In genomic region chr14:93108105-93108504, GRCh38 we compare ENCODE assay signal across 30 cellular contexts. TPM values are rescaled to one million over a fixed set of nuclear protein-coding genes. Genes with fewer than 3 reads are reported as not detected.
A peak's percentile ranks its signal among the peaks of the same experiment; 100 is the strongest.
DNase-seq lines count a peak whose midpoint lies in the region; ATAC-seq, FAIRE-seq and TF ChIP-seq lines count a peak whose summit lies in the region.
"Had no signal": no experiment of that assay in that cellular context is flagged by ENCODE, and none has a peak within 500 bp of the region (broad histone marks: within the 10 kb centered on the region; RNA-seq: fewer than 3 reads in every experiment).

No MANE protein-coding gene starts in this region.

- DNase-seq in Ammon's horn (ENCODE audit: low spot score): peak; percentile 27
- DNase-seq in GM12891 (ENCODE audit: insufficient read length, low spot score): no peak
- no peak for DNase-seq in RWPE1 (ENCODE audit: low spot score)
- no peak for DNase-seq in mesendoderm
- DNase-seq in NCI-H1092 (lab: John Stamatoyannopoulos, UW): no peak
- no peak for DNase-seq in RCC 7860 (ENCODE audit: low spot score)
- DNase-seq: activated CD8-positive, alpha-beta T cell treated with anti-CD3 and anti-CD28 coated beads, Interleukin-2, amount 10 ng/mL, durations not matched to agents 7 days and 5 days; activated naive CD4-positive, alpha-beta T cell treated with anti-CD3 and anti-CD28 coated beads, Interleukin-2, amount 50 U/mL, for 16 hours; AML-193; amygdala; brain microvascular endothelial cell; cerebellar nuclear complex; DMS153; IMR-90; mesenchymal stem cell; NCI-H1092 treated with DMSO at 0.1 percent for 48 hours; NCI-H187; NCI-H2171 treated with DMSO at 0.1 percent for 48 hours; NCI-H524; SHP77 treated with DMSO at 0.1 percent for 48 hours; stimulated activated CD4-positive, alpha-beta T cell treated with anti-CD3 and anti-CD28 coated beads, Interleukin-1b, Interleukin-23, amount 100 ng/mL, for 48 hours; testis; uterus had no signal

- no peak overlapping the region for H3K9ac ChIP-seq in mucosa of rectum (ENCODE audit: low read depth in 1 of 2, low read length in 2 of 2)
- no peak overlapping the region for H3K9ac ChIP-seq in mesendoderm (ENCODE audit: low read length)
- H3K9ac ChIP-seq: neural progenitor cell, parathyroid adenoma had no signal

- no peak overlapping the region for H3K56ac ChIP-seq in mesendoderm (ENCODE audit: low read length)

- FAIRE-seq in GM12891 (lab: Jason Lieb, UNC): no peak
- no peak for FAIRE-seq in RCC 7860 (lab: Jason Lieb, UNC)
- FAIRE-seq: frontal cortex, GM12892 had no signal

- no peaks in the 10 kb centered on the region for H3K9me3 ChIP-seq in mucosa of rectum (ENCODE audit: control insufficient read depth in 2 of 2, low read length in 2 of 2)
- H3K9me3 ChIP-seq: testis, uterus had no signal

- peaks cover 0 to 3% of the 10 kb centered on the region in 2 donors for H3K36me3 ChIP-seq in mucosa of rectum (ENCODE audit: control insufficient read depth in 2 of 2, insufficient read depth in 2 of 2, low read length in 2 of 2)
- H3K36me3 ChIP-seq in mesendoderm (ENCODE audit: control insufficient read depth, insufficient read depth, low read length): no peaks in the 10 kb centered on the region
- H3K36me3 ChIP-seq: brain microvascular endothelial cell, neural progenitor cell, uterus had no signal

- no peak for TF ChIP-seq POLR2A in GM12891 (IDR thresholded peaks at IDR 0.05; ENCODE audit: low read depth, low read length)

- ATAC-seq in HG03108 (IDR thresholded peaks at IDR 0.05; ENCODE audit: unreplicated experiment): no peak
- ATAC-seq: activated CD8-positive, alpha-beta T cell treated with anti-CD3 and anti-CD28 coated beads, Interleukin-2, amount 10 ng/mL, durations not matched to agents 7 days and 5 days; activated T-helper 17 cell treated with anti-CD3 and anti-CD28 coated beads, Interleukin-2, amount 50 U/mL, for 72 hours had no signal

- H3K27ac ChIP-seq in RWPE1 (peak overlapping the region; percentile 76), mucosa of rectum (ENCODE audit: low read depth in 2 of 2, low read length in 2 of 2) (peak overlapping the region; percentile 52 to 55), mesendoderm (ENCODE audit: low read depth, low read length) (no peak overlapping the region)
- H3K27ac ChIP-seq: brain microvascular endothelial cell, neural progenitor cell, parathyroid adenoma, testis, uterus had no signal

- no peak overlapping the region for H2BK120ac ChIP-seq in mesendoderm (ENCODE audit: low read depth, low read length)

- no peak overlapping the region for H2AK5ac ChIP-seq in mesendoderm (ENCODE audit: low read length)

- H3K4me1 ChIP-seq in mucosa of rectum (ENCODE audit: control insufficient read depth in 2 of 2, insufficient read depth in 2 of 2, low read length in 2 of 2): peaks cover 29 to 33% of the 10 kb centered on the region in 2 donors
- H3K4me1 ChIP-seq in mesendoderm (ENCODE audit: control insufficient read depth, low read depth, low read length): peaks cover under 1% of the 10 kb centered on the region
- H3K4me1 ChIP-seq: uterus had no signal

- H4K5ac ChIP-seq in mesendoderm (ENCODE audit: low read length): no peak overlapping the region

- CTCF ChIA-PET in RWPE1 (lab: Yijun Ruan, JAX): interaction anchor here (0.5 to 0.6 kb wide), 2 partner anchors 9 to 671 kb away, joined by 3 read pairs; no protein-coding TSS in a partner anchor

- no peak overlapping the region for H3K18ac ChIP-seq in mesendoderm (ENCODE audit: low read length)

- H3K4me2 ChIP-seq in mesendoderm (ENCODE audit: low read length): no peak overlapping the region
- H3K4me2 ChIP-seq: neural progenitor cell had no signal

- no peak for TF ChIP-seq CTCF in RWPE1 (conservative IDR thresholded peaks at IDR 0.05; ENCODE audit: low read depth)

- H3K79me2 ChIP-seq in mesendoderm (ENCODE audit: control insufficient read depth, insufficient read depth, low read length): peaks cover 16% of the 10 kb centered on the region

- no peak overlapping the region for H3K23ac ChIP-seq in mesendoderm (ENCODE audit: low read length)

- H3K27me3 ChIP-seq in mucosa of rectum (ENCODE audit: control insufficient read depth in 2 of 2, insufficient read depth in 2 of 2, low read length in 2 of 2) (no peaks in the 10 kb centered on the region), mesendoderm (ENCODE audit: insufficient read depth, low read length, poor library complexity) (no peaks in the 10 kb centered on the region)
- H3K27me3 ChIP-seq: brain microvascular endothelial cell, neural progenitor cell, testis, uterus had no signal

- no peak overlapping the region for H2BK5ac ChIP-seq in mesendoderm (ENCODE audit: low read length)

- H3K4me3 ChIP-seq in mucosa of rectum (ENCODE audit: low read length in 2 of 2) (peak overlapping the region in 1 of 2 donors; percentile 3), mesendoderm (ENCODE audit: low read length) (no peak overlapping the region)
- H3K4me3 ChIP-seq: neural progenitor cell, testis, uterus had no signal

- no peak overlapping the region for H2BK15ac ChIP-seq in mesendoderm (replicated peaks; ENCODE audit: low read depth)

- POLR2A ChIA-PET in RWPE1 (lab: Yijun Ruan, JAX; ENCODE audit: low non-redundant PET): no interaction called here

- H3K4ac ChIP-seq in mesendoderm (ENCODE audit: low read depth, low read length): no peak overlapping the region

- peaks cover 4% of the 10 kb centered on the region for H3K79me1 ChIP-seq in mesendoderm (ENCODE audit: low read length)

- H4K8ac ChIP-seq in mesendoderm (ENCODE audit: low read depth, low read length): no peak overlapping the region

- WGBS in mesendoderm (ENCODE audit: extremely low coverage, insufficient coverage, low lambda C conversion rate): no CpG with 5 or more reads among the region's 4 CpGs

TF ChIP-seq in GM12891, 5 proteins besides CTCF, POLR2A, EP300 and RAD21:
- TF ChIP-seq POLR2AphosphoS5 (IDR thresholded peaks at IDR 0.05; ENCODE audit: low read depth, low read length): no peak
- peak; percentile 32; the same call in 1 of the 2 replicates for TF ChIP-seq SPI1 (IDR thresholded peaks at IDR 0.05; ENCODE audit: low read depth, low read length)

RNA-seq across cellular contexts. Expression of gene ITPK1, which starts 7.6 kb away (rescaled TPM):
- polyA plus RNA-seq in GM12891 (2012; ENCODE audit: low read depth, missing spikeins): 22.4 TPM
- polyA plus RNA-seq in mesendoderm (2013, experiment 1 of 2): 33.1 TPM
- polyA plus RNA-seq in mesendoderm (2013, experiment 2 of 2): 33.6 TPM
